Comparison of ENCODE assay signal across 10 cellular contexts in the genomic region with DNA sequence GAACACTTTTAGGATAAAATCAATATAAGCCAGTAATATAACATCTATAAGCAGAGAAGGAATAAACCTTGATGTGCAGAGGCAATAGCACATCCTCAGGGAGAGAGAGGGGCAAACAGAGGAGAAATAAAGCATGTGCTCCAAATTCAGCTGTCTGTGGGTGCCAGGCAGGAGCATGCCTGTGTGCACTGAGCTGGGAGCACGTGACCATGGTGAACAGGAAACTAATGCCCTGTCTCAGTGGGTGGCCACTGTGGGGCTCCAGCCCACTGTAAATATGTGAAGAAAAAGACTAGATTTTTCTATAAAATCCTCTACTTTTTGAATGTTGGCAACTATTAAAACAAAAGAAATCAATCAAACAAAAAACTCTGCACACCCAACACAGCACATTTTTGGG. TPM values are rescaled to one million over a fixed set of nuclear protein-coding genes. Genes with fewer than 3 reads are reported as not detected.
DNase-seq lines count a peak whose midpoint lies in the region; ATAC-seq and TF ChIP-seq lines count a peak whose summit lies in the region.
"Had no signal": no experiment of that assay in that cellular context is flagged by ENCODE, and none has a peak within 500 bp of the region (broad histone marks: within the 10 kb centered on the region; RNA-seq: fewer than 3 reads in every experiment).

No MANE protein-coding gene starts in this region.

- peaks cover 86% of the 10 kb centered on the region for H3K4me1 Mint-ChIP-seq in activated naive CD4-positive, alpha-beta T cell treated with anti-CD3 and anti-CD28 coated beads, Interleukin-2, amount 10 ng/mL, durations not matched to agents 7 days and 5 days
- H3K4me1 Mint-ChIP-seq in naive thymus-derived CD8-positive, alpha-beta T cell, result peaks cover 45 to 92% (median 87%) of the 10 kb centered on the region in 4 donors

- H3K4me3 ChIP-seq in DND-41 (ENCODE audit: low read depth in 1 of 2, low read length in 2 of 2), result no peak overlapping the region
- H3K4me3 ChIP-seq in PC-3 (ENCODE audit: low read length), result no peak overlapping the region
- no peak overlapping the region for H3K4me3 ChIP-seq in gastroesophageal sphincter
- no peak overlapping the region for H3K4me3 ChIP-seq in lower leg skin (ENCODE audit: low read depth, poor library complexity, severe bottlenecking)

- no TSS peak for BruUV-seq in PC-3 (replicated peaks; lab: Mats Ljungman, UMichigan)

- H3K9me3 ChIP-seq in DND-41 (ENCODE audit: insufficient read depth, low read length, severe bottlenecking) (no peaks in the 10 kb centered on the region), PC-3 (ENCODE audit: low read length) (no peaks in the 10 kb centered on the region), gastroesophageal sphincter (no peaks in the 10 kb centered on the region)

- DNase-seq in DND-41 (peak; percentile 70), PC-3 (no peak), cerebellar cortex (ENCODE audit: low spot score) (no peak), lower leg skin (ENCODE audit: low spot score in 2 of 2) (no peak), HPDE6-E6E7 (ENCODE audit: extremely low spot score) (no peak)
- DNase-seq in activated naive CD4-positive, alpha-beta T cell treated with anti-CD3 and anti-CD28 coated beads, Interleukin-2, amount 10 ng/mL, durations not matched to agents 7 days and 5 days, result peak; percentile 64
- peak in 3 of 10 donors; percentile 33 to 37 (median 35) for DNase-seq in naive thymus-derived CD8-positive, alpha-beta T cell
- DNase-seq: NCI-H2171 treated with DMSO at 0.1 percent for 48 hours had no signal

- H3K4me2 ChIP-seq in DND-41 (ENCODE audit: insufficient read depth, low read length), result peak overlapping the region; percentile 9; the same call in 1 of the 2 replicates
- no peak overlapping the region for H3K4me2 ChIP-seq in PC-3 (ENCODE audit: low read length)

- H3K27ac ChIP-seq in DND-41 (ENCODE audit: low read length), result peak overlapping the region; percentile 35
- peak overlapping the region; percentile 70 for H3K27ac ChIP-seq in PC-3 (ENCODE audit: low read length)
- no peak overlapping the region for H3K27ac ChIP-seq in gastroesophageal sphincter

- H3K9me2 ChIP-seq in PC-3 (replicated peaks; ENCODE audit: low read length), result no peaks in the 10 kb centered on the region

- peak overlapping the region; percentile 1 for H3K4me3 Mint-ChIP-seq in activated naive CD4-positive, alpha-beta T cell treated with anti-CD3 and anti-CD28 coated beads, Interleukin-2, amount 10 ng/mL, durations not matched to agents 7 days and 5 days
- H3K4me3 Mint-ChIP-seq in naive thymus-derived CD8-positive, alpha-beta T cell, result peak overlapping the region; percentile 48 to 81 (median 73)

- H3K36me3 ChIP-seq in DND-41 (ENCODE audit: insufficient read depth, low read length), result no peaks in the 10 kb centered on the region
- no peaks in the 10 kb centered on the region for H3K36me3 ChIP-seq in PC-3 (ENCODE audit: low read depth, low read length)
- no peaks in the 10 kb centered on the region for H3K36me3 ChIP-seq in gastroesophageal sphincter

- H4K20me1 ChIP-seq in DND-41 (ENCODE audit: insufficient read depth, low read length), result no peaks in the 10 kb centered on the region
- H4K20me1 ChIP-seq in PC-3 (ENCODE audit: low read length), result no peaks in the 10 kb centered on the region

- H3K79me2 ChIP-seq in DND-41 (ENCODE audit: insufficient read depth, low read length), result no peaks in the 10 kb centered on the region
- no peaks in the 10 kb centered on the region for H3K79me2 ChIP-seq in PC-3 (ENCODE audit: low read length)

- H3F3A ChIP-seq in PC-3 (ENCODE audit: low read length, unreplicated experiment), result no peaks in the 10 kb centered on the region

- H3K36me3 Mint-ChIP-seq in activated naive CD4-positive, alpha-beta T cell treated with anti-CD3 and anti-CD28 coated beads, Interleukin-2, amount 10 ng/mL, durations not matched to agents 7 days and 5 days, result peaks cover 64% of the 10 kb centered on the region
- peaks cover 13 to 71% (median 18%) of the 10 kb centered on the region in 3 donors for H3K36me3 Mint-ChIP-seq in naive thymus-derived CD8-positive, alpha-beta T cell

- TF ChIP-seq EP300 in gastroesophageal sphincter (IDR thresholded peaks at IDR 0.05), result no peak

- H3K9ac ChIP-seq in DND-41 (ENCODE audit: low read depth, low read length), result peak overlapping the region; percentile 0; the same call in 1 of the 2 replicates
- no peak overlapping the region for H3K9ac ChIP-seq in PC-3 (ENCODE audit: low read length)

- H3K27ac Mint-ChIP-seq in activated naive CD4-positive, alpha-beta T cell treated with anti-CD3 and anti-CD28 coated beads, Interleukin-2, amount 10 ng/mL, durations not matched to agents 7 days and 5 days, result peak overlapping the region; percentile 91
- H3K27ac Mint-ChIP-seq in naive thymus-derived CD8-positive, alpha-beta T cell, result peak overlapping the region; percentile 85 to 95 (median 92)

- no peaks in the 10 kb centered on the region for H3K27me3 ChIP-seq in DND-41 (ENCODE audit: insufficient read depth, low read length, poor library complexity)
- H3K27me3 ChIP-seq in PC-3 (ENCODE audit: low read length), result no peaks in the 10 kb centered on the region
- no peaks in the 10 kb centered on the region for H3K27me3 ChIP-seq in gastroesophageal sphincter

- 38 to 71% methylated on average over 1 of the region's 1 CpG for WGBS in gastroesophageal sphincter (ENCODE audit: low coverage in 1 of 2), 2 donors
- WGBS in lower leg skin, 2 donors, result 41 to 42% methylated on average over 1 of the region's 1 CpG

- H2AFZ ChIP-seq in DND-41 (ENCODE audit: low read depth, low read length), result peak overlapping the region; percentile 17; the same call in 1 of the 2 replicates
- H2AFZ ChIP-seq in PC-3 (ENCODE audit: low read length), result no peak overlapping the region

- TF ChIP-seq CTCF in DND-41 (IDR thresholded peaks at IDR 0.05; ENCODE audit: borderline replicate concordance, extremely low read depth, low read length, poor library complexity, severe bottlenecking), result peak; percentile 49
- TF ChIP-seq CTCF in PC-3 (conservative IDR thresholded peaks at IDR 0.05; ENCODE audit: low read depth, low read length), result no peak
- TF ChIP-seq CTCF in gastroesophageal sphincter (IDR thresholded peaks at IDR 0.05), result no peak
- TF ChIP-seq CTCF in lower leg skin (IDR thresholded peaks at IDR 0.05), result no peak

- intact Hi-C loops in PC-3 (cut with micrococcal nuclease), result no loop called here
- intact Hi-C loops in lower leg skin (cut with DNase I; ENCODE audit: low total_unique reads), result no loop called here

- H3K9me3 Mint-ChIP-seq in activated naive CD4-positive, alpha-beta T cell treated with anti-CD3 and anti-CD28 coated beads, Interleukin-2, amount 10 ng/mL, durations not matched to agents 7 days and 5 days, result no peaks in the 10 kb centered on the region
- H3K9me3 Mint-ChIP-seq in naive thymus-derived CD8-positive, alpha-beta T cell, result no peaks in the 10 kb centered on the region

- CTCF ChIA-PET in PC-3 (lab: Charles Lee), result no interaction called here
- CTCF ChIA-PET in activated naive CD4-positive, alpha-beta T cell treated with anti-CD3 and anti-CD28 coated beads, Interleukin-2, amount 10 ng/mL, durations not matched to agents 7 days and 5 days (lab: Charles Lee), result interaction anchor here (1.1 to 3.6 kb wide), 5 partner anchors 11 to 53 kb away, joined by 3 to 18 read pairs (median 6); no protein-coding TSS in a partner anchor

- ATAC-seq in DND-41 (ENCODE audit: insufficient read depth, low read depth) (peak; percentile 99), PC-3 (no peak), gastroesophageal sphincter (no peak)
- ATAC-seq in naive thymus-derived CD8-positive, alpha-beta T cell, result peak; percentile 71 to 87

- H3K27me3 Mint-ChIP-seq in activated naive CD4-positive, alpha-beta T cell treated with anti-CD3 and anti-CD28 coated beads, Interleukin-2, amount 10 ng/mL, durations not matched to agents 7 days and 5 days, result no peaks in the 10 kb centered on the region
- H3K27me3 Mint-ChIP-seq in naive thymus-derived CD8-positive, alpha-beta T cell, result no peaks in the 10 kb centered on the region

- H3K4me1 ChIP-seq in DND-41 (ENCODE audit: insufficient read depth, low read length), result peaks cover 31% of the 10 kb centered on the region
- peaks cover 14% of the 10 kb centered on the region; the same call in 1 of the 2 replicates for H3K4me1 ChIP-seq in PC-3 (ENCODE audit: insufficient read depth, low read length)
- no peaks in the 10 kb centered on the region for H3K4me1 ChIP-seq in gastroesophageal sphincter

- TF ChIP-seq POLR2A in gastroesophageal sphincter (IDR thresholded peaks at IDR 0.05), result no peak
- no peak for TF ChIP-seq POLR2A in lower leg skin (IDR thresholded peaks at IDR 0.05)

- POLR2A ChIA-PET in PC-3 (lab: Charles Lee; ENCODE audit: unreplicated experiment), result no interaction called here
- POLR2A ChIA-PET in naive thymus-derived CD8-positive, alpha-beta T cell (lab: Charles Lee), result interaction anchor here (1.0 to 6.8 kb wide), 10 partner anchors 11 to 111 kb away, joined by 3 to 69 read pairs (median 7); no protein-coding TSS in a partner anchor

RNA-seq across cellular contexts. Expression of gene FYB1, which starts 55.3 kb away (rescaled TPM):
- total RNA-seq in PC-3 (2014; rRNA removed) (0.81 and 1.1 TPM in 2 replicates), gastroesophageal sphincter (1 to 10 TPM; 2.5 to 9.3 (median 5.9) TPM), lower leg skin (1 to 10 TPM; 1.5 to 5.0 (median 2.7) TPM)
- total RNA-seq in naive thymus-derived CD8-positive, alpha-beta T cell, result 100 to 1,000 TPM; 579 to 642 TPM
- 100 to 1,000 TPM; 181 to 431 (median 312) TPM for polyA plus RNA-seq in naive thymus-derived CD8-positive, alpha-beta T cell
- total RNA-seq: LHCN-M2 had no signal

Comparison
In these comparisons a context has a peak if more than half of its experiments do, and no peak if none do; other contexts are left out.
1. ATAC-seq: peak in DND-41 (single experiment) and naive thymus-derived CD8-positive, alpha-beta T cell (2 of 2); none in PC-3 (single experiment) and gastroesophageal sphincter (single experiment).
2. DNase-seq: peak in DND-41 (single experiment) and activated naive CD4-positive, alpha-beta T cell treated with anti-CD3 and anti-CD28 coated beads, Interleukin-2, amount 10 ng/mL, durations not matched to agents 7 days and 5 days (single experiment); none in PC-3 (single experiment), cerebellar cortex (single experiment), lower leg skin (0 of 2) and HPDE6-E6E7 (single experiment).
3. H3K27ac ChIP-seq: peak in DND-41 (single experiment) and PC-3 (single experiment); none in gastroesophageal sphincter (0 of 4).
4. RNA of gene FYB1, which starts 55.3 kb away (total RNA-seq): 579 to 642 TPM in naive thymus-derived CD8-positive, alpha-beta T cell; 2.5 to 9.3 TPM in gastroesophageal sphincter, 1.5 to 5.0 TPM in lower leg skin and 0.81 to 1.1 TPM in PC-3; every median in the first group is over 10 times any median in the second.